26 cellular contexts compared by ENCODE assay signal in genomic region chr12:2411011-2411410, GRCh38.
"Had no signal": no experiment of that assay in that cellular context is flagged by ENCODE, and none has a peak within 500 bp of the region (broad histone marks: within the 10 kb centered on the region; RNA-seq: fewer than 3 reads in every experiment).

No MANE protein-coding gene starts in this region.

- DNase-seq: activated CD4-positive, alpha-beta T cell treated with anti-CD3 and anti-CD28 coated beads for 48 hours; activated CD4-positive, alpha-beta T cell treated with anti-CD3 and anti-CD28 coated beads, Interleukin-2, amount 50 U/mL, for 48 hours; activated CD8-positive, alpha-beta memory T cell treated with anti-CD3 and anti-CD28 coated beads, Interleukin-2, amount 50 U/mL, for 4 hours; activated naive CD4-positive, alpha-beta T cell treated with anti-CD3 and anti-CD28 coated beads for 36 hours; activated naive CD8-positive, alpha-beta T cell treated with anti-CD3 and anti-CD28 coated beads for 36 hours; activated T-cell treated with anti-CD3 and anti-CD28 coated beads, Interleukin-2, amount 50 U/mL, for 1 hour; adrenal gland; foreskin fibroblast; ovary; retina; stimulated activated CD4-positive, alpha-beta T cell treated with anti-CD3 and anti-CD28 coated beads, Interleukin-1b, Interleukin-23, amount 100 ng/mL, for 48 hours; stimulated activated CD4-positive, alpha-beta T cell treated with anti-CD3 and anti-CD28 coated beads, Interleukin-4, amount 100 ng/mL, for 4 hours; stimulated activated CD8-positive, alpha-beta memory T cell treated with anti-CD3 and anti-CD28 coated beads, Interleukin-4, amount 100 ng/mL, for 48 hours; testis; transverse colon had no signal

- H3K9me3 ChIP-seq: adrenal gland, heart left ventricle, neutrophil, ovary, testis, transverse colon had no signal

- H3K27ac ChIP-seq: adrenal gland, neutrophil, ovary, testis, VCaP had no signal

- H3K27ac Mint-ChIP-seq: activated naive CD4-positive, alpha-beta T cell treated with anti-CD3 and anti-CD28 coated beads for 36 hours; activated naive CD8-positive, alpha-beta T cell treated with anti-CD3 and anti-CD28 coated beads for 36 hours; activated T-helper 1 cell treated with anti-CD3 and anti-CD28 coated beads, Interleukin-12 subunit alpha, Interleukin-12 subunit beta, Interleukin-2, Interleukin-4 antibody, amounts not matched to agents 30 ng/mL and 10 ng/mL and 1 ng/mL, durations not matched to agents 14 hours and 24 hours and 36 hours; dendritic cell treated with granulocyte-macrophage colony-stimulating factor and Interleukin-4, amounts not matched to agents 40 ng/mL and 50 ng/mL, for 4 days; natural killer cell treated with Interleukin-12 subunit alpha and Interleukin-12 subunit beta and Interleukin-15 and Interleukin-18, amount 100 ng/mL, for 72 hours; progenitor cell of endocrine pancreas; stimulated activated memory B cell treated with anti-CD40 and anti-IgM and Interleukin-4, amounts not matched to agents 10 μg/mL and 1 μg/mL and 100 μg/mL, for 72 hours had no signal

- H3K36me3 Mint-ChIP-seq: activated naive CD8-positive, alpha-beta T cell treated with anti-CD3 and anti-CD28 coated beads for 36 hours; natural killer cell treated with Interleukin-12 subunit alpha and Interleukin-12 subunit beta and Interleukin-15 and Interleukin-18, amount 100 ng/mL, for 72 hours; stimulated activated memory B cell treated with anti-CD40 and anti-IgM and Interleukin-4, amounts not matched to agents 10 μg/mL and 1 μg/mL and 100 μg/mL, for 72 hours had no signal

- H3K4me1 ChIP-seq: adrenal gland, testis had no signal

- H3K4me1 Mint-ChIP-seq: activated naive CD8-positive, alpha-beta T cell treated with anti-CD3 and anti-CD28 coated beads for 36 hours; central memory CD8-positive, alpha-beta T cell; stimulated activated memory B cell treated with anti-CD40 and anti-IgM and Interleukin-4, amounts not matched to agents 10 μg/mL and 1 μg/mL and 100 μg/mL, for 72 hours had no signal

- H3K4me3 Mint-ChIP-seq: activated naive CD4-positive, alpha-beta T cell treated with anti-CD3 and anti-CD28 coated beads for 36 hours; activated naive CD8-positive, alpha-beta T cell treated with anti-CD3 and anti-CD28 coated beads for 36 hours; activated T-helper 1 cell treated with anti-CD3 and anti-CD28 coated beads, Interleukin-12 subunit alpha, Interleukin-12 subunit beta, Interleukin-2, Interleukin-4 antibody, amounts not matched to agents 30 ng/mL and 10 ng/mL and 1 ng/mL, durations not matched to agents 14 hours and 24 hours and 36 hours; central memory CD8-positive, alpha-beta T cell; dendritic cell treated with granulocyte-macrophage colony-stimulating factor and Interleukin-4, amounts not matched to agents 40 ng/mL and 50 ng/mL, for 4 days; endodermal cell; natural killer cell treated with Interleukin-12 subunit alpha and Interleukin-12 subunit beta and Interleukin-15 and Interleukin-18, amount 100 ng/mL, for 72 hours; stimulated activated memory B cell treated with anti-CD40 and anti-IgM and Interleukin-4, amounts not matched to agents 10 μg/mL and 1 μg/mL and 100 μg/mL, for 72 hours had no signal

- H3K27me3 Mint-ChIP-seq: activated naive CD8-positive, alpha-beta T cell treated with anti-CD3 and anti-CD28 coated beads for 36 hours had no signal

- H3K27me3 ChIP-seq: adrenal gland, heart left ventricle, neutrophil, ovary, testis, transverse colon had no signal

- H3K9me3 Mint-ChIP-seq: activated naive CD4-positive, alpha-beta T cell treated with anti-CD3 and anti-CD28 coated beads for 36 hours; activated naive CD8-positive, alpha-beta T cell treated with anti-CD3 and anti-CD28 coated beads for 36 hours; activated T-helper 1 cell treated with anti-CD3 and anti-CD28 coated beads, Interleukin-12 subunit alpha, Interleukin-12 subunit beta, Interleukin-2, Interleukin-4 antibody, amounts not matched to agents 30 ng/mL and 10 ng/mL and 1 ng/mL, durations not matched to agents 14 hours and 24 hours and 36 hours; central memory CD8-positive, alpha-beta T cell; dendritic cell treated with granulocyte-macrophage colony-stimulating factor and Interleukin-4, amounts not matched to agents 40 ng/mL and 50 ng/mL, for 4 days; endodermal cell; natural killer cell treated with Interleukin-12 subunit alpha and Interleukin-12 subunit beta and Interleukin-15 and Interleukin-18, amount 100 ng/mL, for 72 hours; stimulated activated memory B cell treated with anti-CD40 and anti-IgM and Interleukin-4, amounts not matched to agents 10 μg/mL and 1 μg/mL and 100 μg/mL, for 72 hours had no signal

- H3K4me2 ChIP-seq: smooth muscle cell had no signal
